In genomic region chr6:104630522-104630921, GRCh38 we compare ENCODE assay signal across 14 cellular contexts.
DNase-seq lines count a peak whose midpoint lies in the region; ATAC-seq and TF ChIP-seq lines count a peak whose summit lies in the region.
"Had no signal": no experiment of that assay in that cellular context is flagged by ENCODE, and none has a peak within 500 bp of the region (broad histone marks: within the 10 kb centered on the region; RNA-seq: fewer than 3 reads in every experiment).

No MANE protein-coding gene starts in this region.

- H3K79me1 ChIP-seq in H9 (ENCODE audit: insufficient read depth, low read depth, low read length, poor library complexity, severe bottlenecking), result no peaks in the 10 kb centered on the region

- H3K9me3 Mint-ChIP-seq in H9 (no peaks in the 10 kb centered on the region), osteocyte (ENCODE audit: unreplicated experiment) (peaks cover 5% of the 10 kb centered on the region)

- H3K4me3 ChIP-seq in DOHH2 (ENCODE audit: low read length) (no peak overlapping the region), gastroesophageal sphincter (no peak overlapping the region)
- H3K4me3 ChIP-seq: HAP-1 had no signal

- no CpG with 5 or more reads among the region's 3 CpGs for WGBS in H9 (ENCODE audit: extremely low coverage, insufficient read length, low lambda C conversion rate)
- WGBS in gastroesophageal sphincter (ENCODE audit: low coverage in 1 of 2), 2 donors, result 36 to 49% methylated on average over 3 of the region's 3 CpGs

- H4K20me1 ChIP-seq in DOHH2 (ENCODE audit: control insufficient read depth, insufficient read depth, low read depth, low read length), result no peaks in the 10 kb centered on the region
- H4K20me1 ChIP-seq in H9 (ENCODE audit: control insufficient read depth, insufficient read depth, insufficient read length), result no peaks in the 10 kb centered on the region

- H3K27ac ChIP-seq in DOHH2 (ENCODE audit: low read depth, low read length) (no peak overlapping the region), H9 (ENCODE audit: insufficient read length, low read depth, low read length) (no peak overlapping the region), gastroesophageal sphincter (peak overlapping the region in 3 of 4 donors; percentile 1 to 28 (median 20))

- no peaks in the 10 kb centered on the region for H3F3A ChIP-seq in DOHH2 (ENCODE audit: control insufficient read depth, insufficient read depth)

- H4K8ac ChIP-seq in H9 (replicated peaks; ENCODE audit: insufficient read length, low read depth, low read length), result no peak overlapping the region

- H3K36me3 Mint-ChIP-seq in H9 (ENCODE audit: insufficient read depth in 1 of 3, low read depth in 3 of 3) (peaks cover 0 to 2% (median 0%) of the 10 kb centered on the region in 3 experiments; a peak in 1 of 7 replicates), osteocyte (ENCODE audit: unreplicated experiment) (peaks cover 4% of the 10 kb centered on the region)
- H3K36me3 Mint-ChIP-seq: CD4-positive, CD25-positive, alpha-beta regulatory T cell; CD8-positive, alpha-beta memory T cell had no signal

- H2BK5ac ChIP-seq in H9 (ENCODE audit: insufficient read length, low read length), result no peak overlapping the region

- H2BK12ac ChIP-seq in H9 (ENCODE audit: insufficient read length, low read depth, low read length), result no peak overlapping the region

- H4K5ac ChIP-seq in H9 (ENCODE audit: insufficient read length, low read depth, low read length), result no peak overlapping the region

- no peak overlapping the region for H2BK20ac ChIP-seq in H9 (ENCODE audit: low read depth, low read length, poor library complexity, severe bottlenecking)

- H3K36me3 ChIP-seq in DOHH2 (ENCODE audit: control insufficient read depth, low read length) (no peaks in the 10 kb centered on the region), gastroesophageal sphincter (no peaks in the 10 kb centered on the region)
- H3K36me3 ChIP-seq: BE2C, HAP-1 had no signal

- no peak for TF ChIP-seq POLR2A in gastroesophageal sphincter (IDR thresholded peaks at IDR 0.05)

- in situ Hi-C loops in GM13977 (cut with MboI; ENCODE audit: low pct_unique_long_range_greater_than_20kb, low sequenced_read_pairs, unreplicated experiment), result no loop called here

- no peak for DNase-seq in H9
- no peak for DNase-seq in osteocyte (ENCODE audit: extremely low spot score, unreplicated experiment)
- DNase-seq in midbrain (lab: John Stamatoyannopoulos, UW), result no peak
- no peak for DNase-seq in D341Med (ENCODE audit: low spot score)
- DNase-seq in GM13977 (ENCODE audit: low spot score), result no peak
- DNase-seq: BE2C; C1 segment of cervical spinal cord; CD4-positive, CD25-positive, alpha-beta regulatory T cell; CD8-positive, alpha-beta memory T cell; COR-L47; GDM1 had no signal

- no peak overlapping the region for H3T11ph ChIP-seq in H9 (ENCODE audit: low read length)

- TF ChIP-seq EP300 in gastroesophageal sphincter (IDR thresholded peaks at IDR 0.05), result no peak

- no peak overlapping the region for H3K14ac ChIP-seq in H9 (ENCODE audit: insufficient read depth, low read length)

- no peak for ATAC-seq in gastroesophageal sphincter

- H3K18ac ChIP-seq in H9 (ENCODE audit: insufficient read length, low read depth, low read length), result no peak overlapping the region

- H3K9me3 ChIP-seq in DOHH2 (ENCODE audit: control insufficient read depth, insufficient read depth, low read length) (peaks cover 14% of the 10 kb centered on the region; the same call in 1 of the 2 replicates), H9 (ENCODE audit: control insufficient read depth, low read depth, low read length) (no peaks in the 10 kb centered on the region), gastroesophageal sphincter (no peaks in the 10 kb centered on the region)
- H3K9me3 ChIP-seq: BE2C, HAP-1 had no signal

- no peak overlapping the region for H3K56ac ChIP-seq in H9 (ENCODE audit: insufficient read length, low read depth, low read length)

- TF ChIP-seq CTCF in DOHH2 (IDR thresholded peaks at IDR 0.05; ENCODE audit: low read depth, low read length, poor library complexity, severe bottlenecking) (no peak), H9 (conservative IDR thresholded peaks at IDR 0.05) (no peak), gastroesophageal sphincter (IDR thresholded peaks at IDR 0.05) (no peak), osteocyte (IDR thresholded peaks at IDR 0.05) (no peak), GM13977 (IDR thresholded peaks at IDR 0.05; ENCODE audit: extremely low read depth, insufficient read depth, missing control alignments) (no peak)

- H3K4ac ChIP-seq in H9 (ENCODE audit: low read depth, low read length), result no peak overlapping the region

- H3K23me2 ChIP-seq in H9 (ENCODE audit: insufficient read length, low read depth, low read length, poor library complexity, severe bottlenecking), result no peaks in the 10 kb centered on the region

- peaks cover 18% of the 10 kb centered on the region for H3K4me1 ChIP-seq in DOHH2 (ENCODE audit: control insufficient read depth, low read length)
- peaks cover 3% of the 10 kb centered on the region; the same call in 1 of the 2 replicates for H3K4me1 ChIP-seq in H9 (ENCODE audit: insufficient read depth, low read length)
- no peaks in the 10 kb centered on the region for H3K4me1 ChIP-seq in gastroesophageal sphincter

- H3K4me2 ChIP-seq in DOHH2 (ENCODE audit: low read length) (peak overlapping the region; percentile 12; the same call in 1 of the 2 replicates), H9 (ENCODE audit: insufficient read depth, insufficient read length, low read length) (peak overlapping the region; percentile 25)

- no peaks in the 10 kb centered on the region for H3K27me3 Mint-ChIP-seq in H9 (ENCODE audit: low read depth)
- H3K27me3 Mint-ChIP-seq in osteocyte (ENCODE audit: unreplicated experiment), result no peaks in the 10 kb centered on the region

- no peak overlapping the region for H2AK5ac ChIP-seq in H9 (ENCODE audit: insufficient read length, low read length)

- H3K4me1 Mint-ChIP-seq in H9 (peaks cover 17 to 18% of the 10 kb centered on the region in 2 experiments), osteocyte (ENCODE audit: unreplicated experiment) (peaks cover 62% of the 10 kb centered on the region)
- H3K4me1 Mint-ChIP-seq: CD4-positive, CD25-positive, alpha-beta regulatory T cell; CD8-positive, alpha-beta memory T cell had no signal

- no peak overlapping the region for H3K4me3 Mint-ChIP-seq in H9
- no peak overlapping the region for H3K4me3 Mint-ChIP-seq in osteocyte (ENCODE audit: unreplicated experiment)
- H3K4me3 Mint-ChIP-seq: CD4-positive, CD25-positive, alpha-beta regulatory T cell; CD8-positive, alpha-beta memory T cell had no signal

- H3K9ac ChIP-seq in H9 (ENCODE audit: extremely low read depth, insufficient read length, low read length), result no peak overlapping the region

- H4K91ac ChIP-seq in H9 (ENCODE audit: insufficient read length, low read depth, low read length), result no peak overlapping the region

- no peak overlapping the region for H2AFZ ChIP-seq in H9 (ENCODE audit: low read length)

- H3K27me3 ChIP-seq in DOHH2 (ENCODE audit: control insufficient read depth, low read length) (no peaks in the 10 kb centered on the region), H9 (ENCODE audit: insufficient read depth, low read length) (no peaks in the 10 kb centered on the region), gastroesophageal sphincter (no peaks in the 10 kb centered on the region)
- H3K27me3 ChIP-seq: BE2C had no signal

- H3K27ac Mint-ChIP-seq in H9, result peak overlapping the region in 2 of 3 experiments; percentile 23 to 50; a peak in 3 of 7 replicates
- peak overlapping the region; percentile 78 for H3K27ac Mint-ChIP-seq in osteocyte (ENCODE audit: unreplicated experiment)
- H3K27ac Mint-ChIP-seq: CD4-positive, CD25-positive, alpha-beta regulatory T cell; CD8-positive, alpha-beta memory T cell had no signal

- no peak overlapping the region for H2BK120ac ChIP-seq in H9 (ENCODE audit: low read depth, low read length, poor library complexity, severe bottlenecking)

- no peak overlapping the region for H3K23ac ChIP-seq in H9 (ENCODE audit: insufficient read length, low read depth, low read length)

- no peaks in the 10 kb centered on the region for H3K9me2 ChIP-seq in DOHH2 (replicated peaks; ENCODE audit: control insufficient read depth, low read length)

- H2BK15ac ChIP-seq in H9 (ENCODE audit: low read depth, low read length), result no peak overlapping the region

- no peaks in the 10 kb centered on the region for H3K79me2 ChIP-seq in DOHH2 (ENCODE audit: control insufficient read depth, low read length)
- no peaks in the 10 kb centered on the region for H3K79me2 ChIP-seq in H9 (ENCODE audit: insufficient read depth, low read length)

Comparison
In these comparisons a context has a peak if more than half of its experiments do, and no peak if none do; other contexts are left out.
1. H3K27ac ChIP-seq: peak in gastroesophageal sphincter (3 of 4); none in DOHH2 (single experiment) and H9 (single experiment).